In the genomic region with DNA sequence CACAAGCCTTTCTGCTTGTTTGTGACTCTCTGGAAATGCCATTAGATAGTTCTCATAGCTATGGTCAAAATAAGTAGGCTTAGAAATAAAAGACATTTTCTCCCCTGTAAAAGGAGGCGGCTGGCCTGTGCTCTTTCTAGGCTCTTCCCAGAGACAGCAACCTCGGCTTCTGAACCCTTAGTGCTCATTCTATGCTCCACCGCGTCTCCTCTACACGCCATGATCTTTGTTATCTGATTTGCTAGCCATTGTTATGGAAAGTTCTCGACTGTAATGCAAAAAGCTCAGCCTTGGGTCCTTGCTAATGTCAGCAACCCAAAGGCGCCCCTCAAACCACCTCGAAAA, we compare ENCODE assay signal across 8 cellular contexts.
DNase-seq lines count a peak whose midpoint lies in the region; ATAC-seq and TF ChIP-seq lines count a peak whose summit lies in the region.

No MANE protein-coding gene starts in this region.

- no peaks in the 10 kb centered on the region for H3K9me3 Mint-ChIP-seq in activated naive CD4-positive, alpha-beta T cell treated with anti-CD3 and anti-CD28 coated beads, Interleukin-2, amount 10 ng/mL, durations not matched to agents 7 days and 5 days

- H3K36me3 ChIP-seq in BLaER1 (no peaks in the 10 kb centered on the region), HUES48 (ENCODE audit: control insufficient read depth, insufficient read depth, low read length) (no peaks in the 10 kb centered on the region), heart left ventricle (no peaks in the 10 kb centered on the region), rectal smooth muscle tissue (ENCODE audit: control insufficient read depth, insufficient read depth, low read length) (no peaks in the 10 kb centered on the region)

- intact Hi-C loops in heart left ventricle (cut with DNase I) = loop anchor here (1.0 to 10.0 kb wide), 10 partner anchors 64 to 361 kb away; a partner anchor contains a TSS

- no peak overlapping the region for H3K9ac ChIP-seq in BLaER1
- H3K9ac ChIP-seq in HUES48 (ENCODE audit: low read depth, low read length) = peak overlapping the region; percentile 76
- H3K9ac ChIP-seq in rectal smooth muscle tissue (ENCODE audit: low read length) = peak overlapping the region; percentile 42

- no peak for DNase-seq in activated naive CD4-positive, alpha-beta T cell treated with anti-CD3 and anti-CD28 coated beads, Interleukin-2, amount 10 ng/mL, durations not matched to agents 7 days and 5 days
- DNase-seq in heart left ventricle (peak in 1 of 5 donors; percentile 31), SK-N-DZ (ENCODE audit: low spot score) (no peak)
- no peak for DNase-seq in NK-92 treated with Interleukin-12 subunit alpha and Interleukin-12 subunit beta, amount 100 ng/mL, for 24 hours (lab: John Stamatoyannopoulos, UW)

- no peak for TF ChIP-seq CTCF in heart left ventricle (IDR thresholded peaks at IDR 0.05)

- H3K4me1 Mint-ChIP-seq in activated naive CD4-positive, alpha-beta T cell treated with anti-CD3 and anti-CD28 coated beads, Interleukin-2, amount 10 ng/mL, durations not matched to agents 7 days and 5 days = peaks cover 66% of the 10 kb centered on the region

- H3K27me3 ChIP-seq in BLaER1 = peaks cover 72% of the 10 kb centered on the region
- no peaks in the 10 kb centered on the region; the same call in 1 of the 2 replicates for H3K27me3 ChIP-seq in HUES48 (ENCODE audit: control insufficient read depth, insufficient read depth, low read length)
- no peaks in the 10 kb centered on the region for H3K27me3 ChIP-seq in heart left ventricle
- no peaks in the 10 kb centered on the region for H3K27me3 ChIP-seq in rectal smooth muscle tissue (ENCODE audit: control insufficient read depth, insufficient read depth, low read length)

- H3K9me3 ChIP-seq in BLaER1 = no peaks in the 10 kb centered on the region
- no peaks in the 10 kb centered on the region for H3K9me3 ChIP-seq in HUES48 (ENCODE audit: control insufficient read depth, insufficient read depth, low read length)
- H3K9me3 ChIP-seq in heart left ventricle = no peaks in the 10 kb centered on the region

- peak overlapping the region; percentile 87 for H3K4me3 Mint-ChIP-seq in activated naive CD4-positive, alpha-beta T cell treated with anti-CD3 and anti-CD28 coated beads, Interleukin-2, amount 10 ng/mL, durations not matched to agents 7 days and 5 days

- H3K4me2 ChIP-seq in BLaER1 = peak overlapping the region; percentile 71

- peak overlapping the region; percentile 98 for H3K27ac Mint-ChIP-seq in activated naive CD4-positive, alpha-beta T cell treated with anti-CD3 and anti-CD28 coated beads, Interleukin-2, amount 10 ng/mL, durations not matched to agents 7 days and 5 days

- H3K27ac ChIP-seq in BLaER1 (no peak overlapping the region), HUES48 (ENCODE audit: low read depth, low read length) (peak overlapping the region; percentile 99), heart left ventricle (peak overlapping the region; percentile 88 to 95 (median 93)), rectal smooth muscle tissue (ENCODE audit: low read depth, low read length) (peak overlapping the region; percentile 88)

- H4K20me1 ChIP-seq in BLaER1 = peaks cover 83% of the 10 kb centered on the region

- no peaks in the 10 kb centered on the region for H3K36me3 Mint-ChIP-seq in activated naive CD4-positive, alpha-beta T cell treated with anti-CD3 and anti-CD28 coated beads, Interleukin-2, amount 10 ng/mL, durations not matched to agents 7 days and 5 days

- 5 to 10% (median 6%) methylated on average over 8 of the region's 8 CpGs for WGBS in heart left ventricle, 4 donors

- ATAC-seq in GM19438 (IDR thresholded peaks at IDR 0.05; ENCODE audit: low read depth, unreplicated experiment) (peak; percentile 28), heart left ventricle (peak; percentile 20 to 42 (median 32))

- H3K4me3 ChIP-seq in BLaER1 (no peak overlapping the region), HUES48 (ENCODE audit: low read depth, low read length) (peak overlapping the region; percentile 70), heart left ventricle (peak overlapping the region; percentile 33 to 70 (median 64)), rectal smooth muscle tissue (ENCODE audit: low read length) (peak overlapping the region; percentile 81)

- no peak for TF ChIP-seq POLR2A in heart left ventricle (IDR thresholded peaks at IDR 0.05)

- CTCF ChIA-PET in activated naive CD4-positive, alpha-beta T cell treated with anti-CD3 and anti-CD28 coated beads, Interleukin-2, amount 10 ng/mL, durations not matched to agents 7 days and 5 days (lab: Charles Lee) = interaction anchor here (0.7 to 3.7 kb wide), 14 partner anchors 9 to 793 kb away, joined by 3 to 12 read pairs (median 4); a partner anchor contains a TSS

- H3K4me1 ChIP-seq in BLaER1 (peaks cover 10% of the 10 kb centered on the region), HUES48 (ENCODE audit: control insufficient read depth, insufficient read depth, low read length) (peaks cover 41% of the 10 kb centered on the region), heart left ventricle (peaks cover 0 to 82% (median 60%) of the 10 kb centered on the region in 12 donors), rectal smooth muscle tissue (ENCODE audit: control insufficient read depth, insufficient read depth, low read length) (peaks cover 20% of the 10 kb centered on the region)

- H3K27me3 Mint-ChIP-seq in activated naive CD4-positive, alpha-beta T cell treated with anti-CD3 and anti-CD28 coated beads, Interleukin-2, amount 10 ng/mL, durations not matched to agents 7 days and 5 days = peaks cover 10% of the 10 kb centered on the region
